ENCODE assay signal across 18 cellular contexts in genomic region chr15:65873271-65873670, GRCh38. TPM values are rescaled to one million over a fixed set of nuclear protein-coding genes. Genes with fewer than 3 reads are reported as not detected.
DNase-seq lines count a peak whose midpoint lies in the region; ATAC-seq and TF ChIP-seq lines count a peak whose summit lies in the region.
"Had no signal": no experiment of that assay in that cellular context is flagged by ENCODE, and none has a peak within 500 bp of the region (broad histone marks: within the 10 kb centered on the region; RNA-seq: fewer than 3 reads in every experiment).

No MANE protein-coding gene starts in this region.

- H3K4me3 ChIP-seq in ACC112 (ENCODE audit: low read depth, low read length) (no peak overlapping the region), SU-DHL-6 (ENCODE audit: insufficient read depth, low read length, poor library complexity, severe bottlenecking) (no peak overlapping the region), esophagus squamous epithelium (no peak overlapping the region)
- H3K4me3 ChIP-seq: A549, PC-9 had no signal

- H3F3A ChIP-seq in SU-DHL-6 (ENCODE audit: insufficient read depth): peaks cover 4% of the 10 kb centered on the region; the same call in 1 of the 2 replicates

- CTCF ChIA-PET in activated CD4-positive, alpha-beta T cell treated with anti-CD3 and anti-CD28 coated beads, Interleukin-2, amount 10 ng/mL, durations not matched to agents 7 days and 5 days (lab: Charles Lee): no interaction called here

- H3K9me3 Mint-ChIP-seq in nephron: no peaks in the 10 kb centered on the region
- no peaks in the 10 kb centered on the region for H3K9me3 Mint-ChIP-seq in activated CD4-positive, alpha-beta T cell treated with anti-CD3 and anti-CD28 coated beads, Interleukin-2, amount 10 ng/mL, durations not matched to agents 7 days and 5 days
- H3K9me3 Mint-ChIP-seq: CD4-positive, CD25-positive, alpha-beta regulatory T cell had no signal

- peak overlapping the region in 2 of 3 experiments; percentile 38 to 71 for H3K27ac Mint-ChIP-seq in nephron
- H3K27ac Mint-ChIP-seq in activated CD4-positive, alpha-beta T cell treated with anti-CD3 and anti-CD28 coated beads, Interleukin-2, amount 10 ng/mL, durations not matched to agents 7 days and 5 days: no peak overlapping the region

- peaks cover 26% of the 10 kb centered on the region for H3K36me3 Mint-ChIP-seq in nephron (ENCODE audit: low read depth)
- H3K36me3 Mint-ChIP-seq in activated CD4-positive, alpha-beta T cell treated with anti-CD3 and anti-CD28 coated beads, Interleukin-2, amount 10 ng/mL, durations not matched to agents 7 days and 5 days (ENCODE audit: low read depth): peaks cover 39% of the 10 kb centered on the region

- POLR2A ChIA-PET in activated CD4-positive, alpha-beta T cell treated with anti-CD3 and anti-CD28 coated beads, Interleukin-2, amount 10 ng/mL, durations not matched to agents 7 days and 5 days (lab: Charles Lee): no interaction called here

- no peak for DNase-seq in esophagus squamous epithelium (lab: John Stamatoyannopoulos, UW)
- DNase-seq in NCI-H2029 (lab: John Stamatoyannopoulos, UW): no peak
- DNase-seq in DMS 273 (lab: John Stamatoyannopoulos, UW; ENCODE audit: unreplicated experiment): no peak
- DNase-seq in activated CD4-positive, alpha-beta T cell treated with anti-CD3 and anti-CD28 coated beads, Interleukin-2, amount 10 ng/mL, durations not matched to agents 7 days and 5 days: no peak
- DNase-seq: CD4-positive, CD25-positive, alpha-beta regulatory T cell; DMS79; Kasumi-1; NCI-H1436 treated with DMSO at 0.1 percent for 48 hours; NCI-H2107; NCI-H446; NCI-H748 treated with DMSO at 0.1 percent for 48 hours; PC-9 had no signal

- H3K27ac ChIP-seq in ACC112 (ENCODE audit: low read depth, low read length) (peak overlapping the region; percentile 75), SU-DHL-6 (ENCODE audit: low read depth, low read length) (no peak overlapping the region), esophagus squamous epithelium (peak overlapping the region; percentile 38 to 100 (median 80))
- H3K27ac ChIP-seq: A549, PC-9 had no signal

- H3K27me3 Mint-ChIP-seq in nephron (ENCODE audit: low read depth): no peaks in the 10 kb centered on the region
- H3K27me3 Mint-ChIP-seq in activated CD4-positive, alpha-beta T cell treated with anti-CD3 and anti-CD28 coated beads, Interleukin-2, amount 10 ng/mL, durations not matched to agents 7 days and 5 days: peaks cover 4% of the 10 kb centered on the region

- no peaks in the 10 kb centered on the region for H3K9me3 ChIP-seq in SU-DHL-6 (ENCODE audit: insufficient read depth, low read length)
- H3K9me3 ChIP-seq in esophagus squamous epithelium: no peaks in the 10 kb centered on the region
- H3K9me3 ChIP-seq: A549 had no signal

- no peak for ATAC-seq in HG02938 (IDR thresholded peaks at IDR 0.05; ENCODE audit: unreplicated experiment)
- ATAC-seq: A549, HCT116 had no signal

- H3K4me2 ChIP-seq in SU-DHL-6 (ENCODE audit: low read depth, low read length, poor library complexity, severe bottlenecking): peak overlapping the region; percentile 4
- H3K4me2 ChIP-seq: PC-9 had no signal

- H2AFZ ChIP-seq in ACC112 (ENCODE audit: low read length, unreplicated experiment) (no peak overlapping the region), SU-DHL-6 (ENCODE audit: low read depth, low read length, severe bottlenecking) (no peak overlapping the region)
- H2AFZ ChIP-seq: PC-9 had no signal

- no peak overlapping the region for H3K9ac ChIP-seq in SU-DHL-6 (ENCODE audit: low read length)

- intact Hi-C loops in esophagus squamous epithelium (cut with DNase I): no loop called here

- H4K20me1 ChIP-seq in SU-DHL-6 (ENCODE audit: low read depth, low read length): peaks cover 16% of the 10 kb centered on the region

- H3K36me3 ChIP-seq in ACC112 (ENCODE audit: insufficient read depth, low read length) (peaks cover 18% of the 10 kb centered on the region), SU-DHL-6 (ENCODE audit: low read length) (peaks cover 6% of the 10 kb centered on the region; the same call in 1 of the 2 replicates), esophagus squamous epithelium (peaks cover 6 to 45% (median 11%) of the 10 kb centered on the region in 3 donors)

- TF ChIP-seq CTCF in SU-DHL-6 (IDR thresholded peaks at IDR 0.05; ENCODE audit: insufficient read depth, low read length, poor library complexity, severe bottlenecking): no peak
- TF ChIP-seq CTCF in esophagus squamous epithelium (IDR thresholded peaks at IDR 0.05): no peak
- no peak for TF ChIP-seq CTCF in nephron (IDR thresholded peaks at IDR 0.05; ENCODE audit: unreplicated experiment in 3 of 3)

- H3K4me3 Mint-ChIP-seq in nephron: no peak overlapping the region
- no peak overlapping the region for H3K4me3 Mint-ChIP-seq in activated CD4-positive, alpha-beta T cell treated with anti-CD3 and anti-CD28 coated beads, Interleukin-2, amount 10 ng/mL, durations not matched to agents 7 days and 5 days

- H3K9me2 ChIP-seq in SU-DHL-6 (replicated peaks; ENCODE audit: insufficient read depth, low read length): no peaks in the 10 kb centered on the region

- TF ChIP-seq POLR2A in esophagus squamous epithelium (IDR thresholded peaks at IDR 0.05): no peak

- peaks cover 23% of the 10 kb centered on the region for H3K4me1 Mint-ChIP-seq in nephron
- H3K4me1 Mint-ChIP-seq in activated CD4-positive, alpha-beta T cell treated with anti-CD3 and anti-CD28 coated beads, Interleukin-2, amount 10 ng/mL, durations not matched to agents 7 days and 5 days: peaks cover 43% of the 10 kb centered on the region

- H3K27me3 ChIP-seq in ACC112 (ENCODE audit: insufficient read depth, low read length): no peaks in the 10 kb centered on the region
- no peaks in the 10 kb centered on the region for H3K27me3 ChIP-seq in SU-DHL-6 (ENCODE audit: low read length)
- H3K27me3 ChIP-seq in esophagus squamous epithelium: no peaks in the 10 kb centered on the region

- H3K4me1 ChIP-seq in ACC112 (ENCODE audit: control insufficient read depth, insufficient read depth, low read length, unreplicated experiment) (peaks cover 17% of the 10 kb centered on the region), esophagus squamous epithelium (peaks cover 3 to 68% (median 19%) of the 10 kb centered on the region in 3 donors)

- H3K79me2 ChIP-seq in ACC112 (ENCODE audit: control insufficient read depth, insufficient read depth, low read length, unreplicated experiment) (peaks cover 85% of the 10 kb centered on the region), SU-DHL-6 (ENCODE audit: insufficient read depth, low read length) (peaks cover 83% of the 10 kb centered on the region)

RNA-seq across cellular contexts. Expression of gene RAB11A, which starts 4.0 kb away (rescaled TPM):
- 100 to 1,000 TPM; 246 to 604 (median 518) TPM for total RNA-seq in esophagus squamous epithelium
- total RNA-seq in activated CD4-positive, alpha-beta T cell treated with anti-CD3 and anti-CD28 coated beads, Interleukin-2, amount 10 ng/mL, durations not matched to agents 7 days and 5 days: 100 to 1,000 TPM; 168 to 169 TPM
